ENCODE assay signal across 8 cellular contexts in the genomic region with DNA sequence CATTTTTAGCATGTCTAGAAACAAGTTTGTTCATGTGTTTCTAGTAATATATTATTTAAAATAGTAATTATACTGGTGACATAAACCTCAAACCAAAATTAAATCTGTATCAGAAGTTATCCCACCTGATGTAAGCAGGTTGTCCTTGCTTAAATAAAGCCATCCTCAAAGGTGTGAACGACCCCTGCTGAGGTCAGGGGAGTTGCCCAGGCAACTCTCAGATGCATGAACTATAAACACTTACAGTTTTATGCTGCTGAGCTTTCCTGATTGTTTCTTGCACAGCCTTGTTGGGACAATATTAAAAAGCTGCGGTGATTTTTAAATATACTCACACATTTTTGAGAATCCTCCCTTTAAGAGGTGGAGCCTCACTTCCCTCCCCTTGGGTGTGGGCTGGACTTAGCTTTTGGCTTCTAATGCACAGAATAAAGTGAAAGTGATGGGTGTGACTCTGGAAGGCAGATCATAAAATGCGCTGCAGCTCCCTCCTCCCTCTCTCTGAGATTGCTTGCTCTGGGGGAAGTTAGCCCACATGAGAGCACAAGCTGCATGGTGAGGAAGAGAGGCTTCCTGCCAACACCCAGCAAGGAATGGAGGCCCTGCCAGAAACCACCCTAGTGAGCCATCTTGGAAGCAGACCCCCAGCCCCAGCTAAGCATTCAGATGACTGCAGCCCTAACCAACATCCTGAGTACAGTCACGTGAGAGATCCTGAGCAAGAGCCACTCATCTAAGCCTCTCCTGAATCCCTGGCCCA.
DNase-seq lines count a peak whose midpoint lies in the region; ATAC-seq and TF ChIP-seq lines count a peak whose summit lies in the region.

No MANE protein-coding gene starts in this region.

- no peaks in the 10 kb centered on the region for H3K36me3 ChIP-seq in OCI-LY3 (replicated peaks; ENCODE audit: low read depth, low read length)

- TF ChIP-seq CTCF in OCI-LY3 (IDR thresholded peaks at IDR 0.05; ENCODE audit: low read depth, low read length): no peak

- peaks cover 8% of the 10 kb centered on the region for H3K4me1 ChIP-seq in OCI-LY3 (ENCODE audit: low read length)

- ATAC-seq in HG03064 (IDR thresholded peaks at IDR 0.05; ENCODE audit: low read depth, unreplicated experiment): peak; percentile 69

- H3K36me3 Mint-ChIP-seq in activated naive CD8-positive, alpha-beta T cell: no peaks in the 10 kb centered on the region

- peak overlapping the region; percentile 55 for H3K4me2 ChIP-seq in OCI-LY3 (ENCODE audit: low read length)

- no peaks in the 10 kb centered on the region for H3K9me3 ChIP-seq in OCI-LY3 (ENCODE audit: insufficient read depth, low read length)

- H3K27ac ChIP-seq in OCI-LY3 (ENCODE audit: low read length): no peak overlapping the region

- H3K4me1 Mint-ChIP-seq in activated naive CD8-positive, alpha-beta T cell (ENCODE audit: low read depth): peaks cover 10% of the 10 kb centered on the region

- H4K20me1 ChIP-seq in OCI-LY3 (ENCODE audit: insufficient read depth, low read length): no peaks in the 10 kb centered on the region

- H3K27ac Mint-ChIP-seq in activated naive CD8-positive, alpha-beta T cell: peak overlapping the region; percentile 67

- peak; percentile 66 for DNase-seq in SIG-M5 treated with dmso at 0.1 percent for 504 hours (lab: John Stamatoyannopoulos, UW; ENCODE audit: unreplicated experiment)
- no peak for DNase-seq in SIG-M5 (lab: John Stamatoyannopoulos, UW)
- DNase-seq in hepatic stellate cell (ENCODE audit: low spot score): peak; percentile 79
- peak; percentile 38 for DNase-seq in stimulated activated CD8-positive, alpha-beta memory T cell treated with anti-CD3 and anti-CD28 coated beads, Interleukin-4, amount 100 ng/mL, for 48 hours
- DNase-seq in superior temporal gyrus (ENCODE audit: extremely low spot score): no peak

- no peak overlapping the region for H3K9ac ChIP-seq in OCI-LY3 (ENCODE audit: low read length)

- H3K9me3 Mint-ChIP-seq in activated naive CD8-positive, alpha-beta T cell (ENCODE audit: low read depth): no peaks in the 10 kb centered on the region

- H3K27me3 Mint-ChIP-seq in activated naive CD8-positive, alpha-beta T cell: no peaks in the 10 kb centered on the region

- no peaks in the 10 kb centered on the region for H3K79me2 ChIP-seq in OCI-LY3 (ENCODE audit: low read length)

- peak overlapping the region; percentile 54 for H3K4me3 Mint-ChIP-seq in activated naive CD8-positive, alpha-beta T cell

- no peaks in the 10 kb centered on the region for H3K27me3 ChIP-seq in OCI-LY3 (ENCODE audit: low read depth, low read length)

- no peak overlapping the region for H3K4me3 ChIP-seq in OCI-LY3 (ENCODE audit: low read length)

- H2AFZ ChIP-seq in OCI-LY3 (ENCODE audit: low read depth, low read length): peak overlapping the region; percentile 69

Comparison
In these comparisons a context has a peak if more than half of its experiments do, and no peak if none do; other contexts are left out.
1. DNase-seq: peak in SIG-M5 treated with dmso at 0.1 percent for 504 hours (single experiment), hepatic stellate cell (single experiment) and stimulated activated CD8-positive, alpha-beta memory T cell treated with anti-CD3 and anti-CD28 coated beads, Interleukin-4, amount 100 ng/mL, for 48 hours (single experiment); none in SIG-M5 (single experiment) and superior temporal gyrus (single experiment).